In genomic region chr6:159061805-159062563, GRCh38 we compare ENCODE assay signal across 1 cellular context.
TF ChIP-seq lines count a peak whose summit lies in the region.

No MANE protein-coding gene starts in this region.

TF ChIP-seq in SK-N-SH, 30 proteins besides CTCF, POLR2A, EP300 and RAD21 (continued from another document):
- no peak for TF ChIP-seq USF2 (IDR thresholded peaks at IDR 0.05; ENCODE audit: borderline replicate concordance, low read depth, low read length)
- TF ChIP-seq REST (IDR thresholded peaks at IDR 0.05; ENCODE audit: low read depth, low read length), result no peak
